In the genomic region with DNA sequence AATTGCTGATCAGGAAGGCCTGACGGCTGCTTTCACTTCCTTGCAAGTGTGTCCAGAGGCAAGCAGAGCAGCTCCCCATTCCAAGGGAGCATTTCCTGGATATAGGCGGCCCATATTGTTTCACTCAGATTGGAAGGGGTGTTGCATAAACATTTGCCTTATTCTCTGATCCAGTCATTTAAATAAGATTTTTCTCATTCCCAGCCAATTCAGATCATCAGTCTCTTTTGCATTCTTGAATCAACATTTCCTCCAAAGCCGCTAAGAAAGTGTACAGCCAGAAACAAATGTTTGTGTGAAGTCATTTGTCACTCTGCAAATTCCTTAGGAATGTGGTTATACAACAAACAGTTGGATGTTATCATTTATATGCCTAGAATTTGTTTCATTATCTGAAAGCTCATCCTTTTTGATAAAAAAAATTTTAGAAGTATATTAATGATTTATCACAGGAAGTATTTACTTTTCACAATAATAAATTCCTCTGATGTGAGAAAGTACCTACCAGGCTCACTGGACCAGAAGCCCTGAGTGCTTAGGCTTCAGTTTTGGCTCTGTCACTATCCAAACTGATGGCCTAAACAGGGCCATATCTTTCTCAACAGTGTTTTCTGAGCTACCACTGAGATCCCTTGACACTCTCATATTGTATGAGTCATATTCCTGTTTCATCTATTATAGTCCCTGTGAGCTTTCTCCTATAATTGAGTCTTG, we compare ENCODE assay signal across 10 cellular contexts.
DNase-seq lines count a peak whose midpoint lies in the region; ATAC-seq and TF ChIP-seq lines count a peak whose summit lies in the region.
"Had no signal": no experiment of that assay in that cellular context is flagged by ENCODE, and none has a peak within 500 bp of the region (broad histone marks: within the 10 kb centered on the region; RNA-seq: fewer than 3 reads in every experiment).

No MANE protein-coding gene starts in this region.

- H3K4me1 ChIP-seq in RWPE2 (ENCODE audit: insufficient read depth, poor library complexity, severe bottlenecking) (no peaks in the 10 kb centered on the region), gastrocnemius medialis (no peaks in the 10 kb centered on the region)

- no peaks in the 10 kb centered on the region for H3K9me3 ChIP-seq in RWPE2 (ENCODE audit: severe bottlenecking)
- H3K9me3 ChIP-seq in gastrocnemius medialis = no peaks in the 10 kb centered on the region
- H3K9me3 ChIP-seq: right lobe of liver had no signal

- no peak for TF ChIP-seq POLR2A in gastrocnemius medialis (IDR thresholded peaks at IDR 0.05)

- intact Hi-C loops in gastrocnemius medialis (cut with DNase I; ENCODE audit: low total_unique reads) = loop anchor here (10.0 kb wide), 1 partner anchor 375 kb away; a partner anchor contains a TSS

- H3K36me3 ChIP-seq in RWPE2 (ENCODE audit: low read depth) (no peaks in the 10 kb centered on the region), gastrocnemius medialis (no peaks in the 10 kb centered on the region)
- H3K36me3 ChIP-seq: right lobe of liver had no signal

- ATAC-seq in RWPE2 (ENCODE audit: low read depth) (peak; percentile 44; the same call in 1 of the 3 replicates), gastrocnemius medialis (peak; percentile 55 to 85), GM18907 (IDR thresholded peaks at IDR 0.05; ENCODE audit: unreplicated experiment) (no peak)

- TF ChIP-seq CTCF in RWPE2 (IDR thresholded peaks at IDR 0.05; ENCODE audit: poor library complexity, severe bottlenecking) (no peak), gastrocnemius medialis (IDR thresholded peaks at IDR 0.05 in 4 of 5, conservative IDR thresholded peaks at IDR 0.05 in 1 of 5) (no peak)

- no peak overlapping the region for H3K4me3 ChIP-seq in RWPE2 (ENCODE audit: severe bottlenecking)
- H3K4me3 ChIP-seq in gastrocnemius medialis = no peak overlapping the region
- H3K4me3 ChIP-seq: right lobe of liver had no signal

- DNase-seq in GM03348 (ENCODE audit: low spot score) = peak; percentile 60
- DNase-seq in RWPE2 (ENCODE audit: low spot score) = no peak
- DNase-seq in fibroblast of peridontal ligament (ENCODE audit: extremely low read depth) = peak; percentile 93
- DNase-seq in gastrocnemius medialis = peak in 1 of 2 donors; percentile 16
- DNase-seq in DMS 273 treated with DMSO at 0.1 percent for 48 hours (lab: John Stamatoyannopoulos, UW) = no peak
- DNase-seq in stimulated activated CD4-positive, alpha-beta T cell treated with anti-CD3 and anti-CD28 coated beads, Interleukin-12 subunit alpha, Interleukin-12 subunit beta, amount 100 ng/mL, for 4 hours = no peak
- DNase-seq in cerebellar cortex (ENCODE audit: low spot score) = no peak
- DNase-seq: NCI-H526 treated with DMSO at 0.1 percent for 48 hours, right lobe of liver had no signal

- in situ Hi-C loops in gastrocnemius medialis (cut with MboI; ENCODE audit: low sequenced_read_pairs in 4 of 4) = no loop called here

- H3K27me3 ChIP-seq in RWPE2 (ENCODE audit: insufficient read depth, poor library complexity, severe bottlenecking) (no peaks in the 10 kb centered on the region), gastrocnemius medialis (no peaks in the 10 kb centered on the region)
- H3K27me3 ChIP-seq: right lobe of liver had no signal

- no peak overlapping the region for H3K27ac ChIP-seq in RWPE2 (ENCODE audit: poor library complexity, severe bottlenecking)
- no peak overlapping the region for H3K27ac ChIP-seq in gastrocnemius medialis
- H3K27ac ChIP-seq: right lobe of liver had no signal

Comparison
In these comparisons a context has a peak if more than half of its experiments do, and no peak if none do; other contexts are left out.
1. DNase-seq: peak in GM03348 (single experiment) and fibroblast of peridontal ligament (single experiment); none in RWPE2 (single experiment), DMS 273 treated with DMSO at 0.1 percent for 48 hours (single experiment), stimulated activated CD4-positive, alpha-beta T cell treated with anti-CD3 and anti-CD28 coated beads, Interleukin-12 subunit alpha, Interleukin-12 subunit beta, amount 100 ng/mL, for 4 hours (single experiment) and cerebellar cortex (single experiment).